8 cellular contexts compared by ENCODE assay signal in the genomic region with DNA sequence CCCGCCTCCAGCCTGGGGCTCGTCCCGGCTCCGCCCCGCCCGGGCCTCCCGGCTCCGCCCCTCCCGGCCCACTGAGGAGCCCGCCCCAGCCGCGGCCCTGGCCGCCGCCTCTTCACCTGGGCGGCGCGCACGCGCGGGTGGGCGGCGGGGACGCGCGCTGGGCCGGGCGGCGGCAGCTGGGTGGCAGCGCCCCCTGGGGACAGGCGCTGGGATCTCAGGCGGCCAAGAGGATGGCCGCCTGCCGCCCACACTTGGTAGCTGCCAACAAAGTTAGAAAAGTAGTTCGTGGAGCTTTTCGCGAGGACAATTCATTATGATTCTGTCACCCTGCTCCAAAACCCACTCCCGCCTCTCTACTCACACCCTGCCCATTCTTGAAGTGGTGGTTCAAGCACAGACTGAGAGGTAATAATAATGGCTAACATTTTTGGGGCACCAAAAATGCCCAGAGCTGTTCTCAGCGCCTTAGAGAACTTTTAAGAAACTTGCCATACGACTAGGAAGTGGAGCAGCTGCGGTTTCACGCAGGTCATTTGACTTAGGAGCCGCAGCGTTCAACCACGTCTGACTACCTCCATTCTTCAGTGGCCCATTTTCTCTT. TPM values are rescaled to one million over a fixed set of nuclear protein-coding genes. Genes with fewer than 3 reads are reported as not detected.
DNase-seq lines count a peak whose midpoint lies in the region; TF ChIP-seq lines count a peak whose summit lies in the region.

No MANE protein-coding gene starts in this region.

- peak overlapping the region; percentile 48 for H3K27ac Mint-ChIP-seq in activated naive CD4-positive, alpha-beta T cell treated with anti-CD3 and anti-CD28 coated beads for 36 hours

- intact Hi-C loops in activated naive CD4-positive, alpha-beta T cell treated with anti-CD3 and anti-CD28 coated beads for 36 hours (cut with micrococcal nuclease), result loop anchor here (1.0 to 5.0 kb wide), 11 partner anchors 34 to 536 kb away; partner anchors contain the start of genes PSMD11 and ZNF207

- H3F3A ChIP-seq in MM.1S (ENCODE audit: insufficient read depth, low read length), result peaks cover 6% of the 10 kb centered on the region

- peak overlapping the region; percentile 54 for H3K4me3 Mint-ChIP-seq in activated naive CD4-positive, alpha-beta T cell treated with anti-CD3 and anti-CD28 coated beads for 36 hours

- peak overlapping the region; percentile 74; the same call in 1 of the 2 replicates for H3K9ac ChIP-seq in MM.1S (ENCODE audit: low read length)

- peaks cover 37% of the 10 kb centered on the region for H3K79me2 ChIP-seq in MM.1S (ENCODE audit: low read length)

- H3K4me1 Mint-ChIP-seq in activated naive CD4-positive, alpha-beta T cell treated with anti-CD3 and anti-CD28 coated beads for 36 hours (ENCODE audit: low read depth), result peaks cover 15% of the 10 kb centered on the region

- H3K4me1 ChIP-seq in HAP-1, result peaks cover 7% of the 10 kb centered on the region
- peaks cover 30% of the 10 kb centered on the region for H3K4me1 ChIP-seq in MM.1S (ENCODE audit: low read length)

- DNase-seq in ELR (ENCODE audit: low read depth) (peak; percentile 89), HAP-1 (ENCODE audit: low spot score in 2 of 2) (peak; percentile 78 to 92), MM.1S (peak; percentile 94), SK-N-DZ (ENCODE audit: low spot score) (peak; percentile 84), glomerular visceral epithelial cell (ENCODE audit: extremely low spot score) (peak; percentile 94), occipital lobe (lab: John Stamatoyannopoulos, UW) (peak; percentile 80), superior temporal gyrus (ENCODE audit: extremely low spot score) (peak; percentile 80)
- peak; percentile 92 for DNase-seq in activated naive CD4-positive, alpha-beta T cell treated with anti-CD3 and anti-CD28 coated beads for 36 hours

- H3K36me3 ChIP-seq in HAP-1 (replicated peaks), result no peaks in the 10 kb centered on the region
- H3K36me3 ChIP-seq in MM.1S (replicated peaks; ENCODE audit: insufficient read depth, low read length), result no peaks in the 10 kb centered on the region

- no peaks in the 10 kb centered on the region for H3K9me3 ChIP-seq in HAP-1
- no peaks in the 10 kb centered on the region for H3K9me3 ChIP-seq in MM.1S (replicated peaks; ENCODE audit: insufficient read depth, low read length)

- H2AFZ ChIP-seq in MM.1S (ENCODE audit: low read length), result peak overlapping the region; percentile 57

- peaks cover 7% of the 10 kb centered on the region; the same call in 1 of the 2 replicates for H3K27me3 ChIP-seq in HAP-1 (ENCODE audit: low read depth)
- H3K27me3 ChIP-seq in MM.1S (replicated peaks; ENCODE audit: insufficient read depth, low read length), result no peaks in the 10 kb centered on the region

- H4K20me1 ChIP-seq in MM.1S (ENCODE audit: insufficient read depth, low read length), result 0 out of 2 replicates have a peak, but pooled peaks cover 5% of the 10 kb centered on the region

- no peaks in the 10 kb centered on the region for H3K9me3 Mint-ChIP-seq in activated naive CD4-positive, alpha-beta T cell treated with anti-CD3 and anti-CD28 coated beads for 36 hours

- H3K36me3 Mint-ChIP-seq in activated naive CD4-positive, alpha-beta T cell treated with anti-CD3 and anti-CD28 coated beads for 36 hours (ENCODE audit: low read depth), result no peaks in the 10 kb centered on the region

- no peaks in the 10 kb centered on the region for H3K27me3 Mint-ChIP-seq in activated naive CD4-positive, alpha-beta T cell treated with anti-CD3 and anti-CD28 coated beads for 36 hours (ENCODE audit: low read depth)

- CTCF ChIA-PET in activated naive CD4-positive, alpha-beta T cell treated with anti-CD3 and anti-CD28 coated beads for 36 hours (lab: Charles Lee), result interaction anchor here (0.5 to 4.7 kb wide), 43 partner anchors 9 to 433 kb away, joined by 3 to 121 read pairs (median 4); partner anchors contain the start of gene PSMD11

- TF ChIP-seq CTCF in MM.1S (IDR thresholded peaks at IDR 0.05; ENCODE audit: low read length), result peak; percentile 71

- peak overlapping the region; percentile 91 for H3K4me2 ChIP-seq in MM.1S (ENCODE audit: low read depth, low read length)

- peak overlapping the region; percentile 83 for H3K27ac ChIP-seq in MM.1S (ENCODE audit: low read length)

- peak overlapping the region; percentile 54 for H3K4me3 ChIP-seq in HAP-1
- peak overlapping the region; percentile 58 for H3K4me3 ChIP-seq in MM.1S (ENCODE audit: low read length)

- in situ Hi-C loops in HAP-1 (cut with MboI; ENCODE audit: low sequenced_read_pairs), result loop anchor here (10.0 kb wide), 1 partner anchor 92 kb away; no protein-coding TSS in a partner anchor

- H3K9me2 ChIP-seq in MM.1S (replicated peaks; ENCODE audit: insufficient read depth, low read length), result no peaks in the 10 kb centered on the region

RNA-seq across cellular contexts. Expression of gene MYO1D, which starts 0.3 kb away (rescaled TPM):
- 11.0 and 13.4 TPM in 2 replicates for polyA plus RNA-seq in SK-N-DZ (2014; cell fraction: cytosol; rRNA removed)
- polyA plus RNA-seq in SK-N-DZ (2014; cell fraction: nucleus; rRNA removed), result 11.4 and 13.4 TPM in 2 replicates
- total RNA-seq in activated naive CD4-positive, alpha-beta T cell treated with anti-CD3 and anti-CD28 coated beads for 36 hours, result 1 to 10 TPM; 6.7 to 8.3 TPM
- 61.0 TPM for total RNA-seq in occipital lobe

RNA-seq across cellular contexts. Expression of gene TMEM98, which starts 50.7 kb away (rescaled TPM):
- polyA plus RNA-seq in SK-N-DZ (2014; cell fraction: cytosol; rRNA removed), result 177 and 208 TPM in 2 replicates
- 111 and 142 TPM in 2 replicates for polyA plus RNA-seq in SK-N-DZ (2014; cell fraction: nucleus; rRNA removed)
- not detected for total RNA-seq in activated naive CD4-positive, alpha-beta T cell treated with anti-CD3 and anti-CD28 coated beads for 36 hours
- 35.6 TPM for total RNA-seq in occipital lobe

Comparison
In these comparisons a context has a peak if more than half of its experiments do, and no peak if none do; other contexts are left out.
1. Peak in every context shown above with its lines: DNase-seq, H3K4me3 ChIP-seq and H3K27ac ChIP-seq.
2. RNA of gene TMEM98, which starts 50.7 kb away (total RNA-seq): 35.6 TPM in occipital lobe (single experiment); not detected in activated naive CD4-positive, alpha-beta T cell treated with anti-CD3 and anti-CD28 coated beads for 36 hours; every median in the first group is over 10 times any median in the second.